ENCODE assay signal across 10 cellular contexts in the genomic region with DNA sequence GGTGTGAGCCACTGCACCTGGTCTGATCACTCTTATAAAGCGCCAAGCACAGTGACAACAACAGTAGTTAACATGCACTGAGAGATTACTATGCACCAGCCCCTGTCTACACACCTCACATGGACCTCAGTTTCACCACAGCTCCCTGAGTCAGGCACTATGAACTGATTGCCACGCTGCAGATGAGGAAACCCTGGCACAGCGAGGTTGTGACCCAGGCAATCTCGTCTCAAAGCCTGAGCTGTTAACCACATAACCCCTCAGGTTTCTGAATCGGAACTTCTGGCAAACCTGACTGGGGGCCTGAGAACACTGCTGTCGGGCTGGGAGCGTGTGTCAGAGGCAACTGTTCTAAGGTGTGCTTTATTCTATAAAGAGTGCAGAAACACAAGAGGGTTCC. TPM values are rescaled to one million over a fixed set of nuclear protein-coding genes. Genes with fewer than 3 reads are reported as not detected.
DNase-seq lines count a peak whose midpoint lies in the region; ATAC-seq and TF ChIP-seq lines count a peak whose summit lies in the region.
"Had no signal": no experiment of that assay in that cellular context is flagged by ENCODE, and none has a peak within 500 bp of the region (broad histone marks: within the 10 kb centered on the region; RNA-seq: fewer than 3 reads in every experiment).

No MANE protein-coding gene starts in this region.

- in situ Hi-C loops in HAP-1 (cut with MboI; ENCODE audit: low sequenced_read_pairs), result no loop called here

- H3K27ac Mint-ChIP-seq in natural killer cell, result peak overlapping the region in 1 of 2 donors; percentile 74

- peaks cover 35 to 39% of the 10 kb centered on the region in 2 donors for H3K4me1 Mint-ChIP-seq in natural killer cell

- H3K4me3 Mint-ChIP-seq in natural killer cell, result peak overlapping the region; percentile 59

- H3K27me3 ChIP-seq in HAP-1 (ENCODE audit: low read depth), result no peaks in the 10 kb centered on the region
- H3K27me3 ChIP-seq in aorta (ENCODE audit: control insufficient read depth in 1 of 2, insufficient read depth in 2 of 2, low read length in 1 of 2), result no peaks in the 10 kb centered on the region

- peaks cover 7% of the 10 kb centered on the region for H3K36me3 ChIP-seq in HAP-1 (replicated peaks)
- no peaks in the 10 kb centered on the region for H3K36me3 ChIP-seq in aorta (ENCODE audit: control insufficient read depth in 1 of 2, insufficient read depth in 2 of 2, low read length in 1 of 2)

- H3K4me3 ChIP-seq in HAP-1 (no peak overlapping the region), aorta (ENCODE audit: low read length in 2 of 2) (no peak overlapping the region)

- H3K9me3 ChIP-seq in HAP-1, result no peaks in the 10 kb centered on the region
- no peaks in the 10 kb centered on the region for H3K9me3 ChIP-seq in aorta (ENCODE audit: control insufficient read depth, low read length)

- intact Hi-C loops in natural killer cell (cut with micrococcal nuclease), result loop anchor here (5.0 kb wide), 1 partner anchor 37 kb away; no protein-coding TSS in a partner anchor
- intact Hi-C loops in aorta (cut with DNase I), result loop anchor here in 1 of 2 donors (5.0 kb wide), 1 partner anchor 33 kb away; no protein-coding TSS in a partner anchor

- TF ChIP-seq CTCF in natural killer cell (IDR thresholded peaks at IDR 0.05), result no peak

- WGBS in aorta, 2 donors, result 26 to 42% methylated on average over 7 of the region's 7 CpGs

- H3K36me3 Mint-ChIP-seq in natural killer cell, result no peaks in the 10 kb centered on the region

- H3K4me1 ChIP-seq in HAP-1 (no peaks in the 10 kb centered on the region; the same call in 1 of the 2 replicates), aorta (ENCODE audit: control insufficient read depth in 1 of 2, insufficient read depth in 2 of 2, low read length in 2 of 2) (no peaks in the 10 kb centered on the region)

- peak; percentile 72 to 86 (median 82) for ATAC-seq in natural killer cell
- ATAC-seq in aorta (ENCODE audit: low FRiP score), result no peak
- ATAC-seq in GM19328 (IDR thresholded peaks at IDR 0.05; ENCODE audit: unreplicated experiment), result no peak

- H3K9me3 Mint-ChIP-seq in natural killer cell, result no peaks in the 10 kb centered on the region

- no peaks in the 10 kb centered on the region for H3K27me3 Mint-ChIP-seq in natural killer cell (ENCODE audit: low read depth in 2 of 2)

- DNase-seq in activated CD4-positive, alpha-beta T cell treated with anti-CD3 and anti-CD28 coated beads for 1 hour, result peak; percentile 16
- DNase-seq in activated CD4-positive, alpha-beta T cell treated with anti-CD3 and anti-CD28 coated beads, Interleukin-2, amount 50 U/mL, for 4 hours, result no peak
- peak; percentile 33 for DNase-seq in activated naive CD4-positive, alpha-beta T cell treated with anti-CD3 and anti-CD28 coated beads, Interleukin-2, amount 50 U/mL, for 16 hours
- peak; percentile 41 for DNase-seq in natural killer cell
- DNase-seq in substantia nigra (lab: John Stamatoyannopoulos, UW), result no peak
- no peak for DNase-seq in HAP-1 (ENCODE audit: low spot score in 2 of 2)
- no peak for DNase-seq in aorta
- DNase-seq: erythroblast, NCI-H2081 treated with DMSO at 0.1 percent for 48 hours had no signal

- H3K27ac ChIP-seq in substantia nigra (ENCODE audit: low read depth, low read length, poor library complexity, severe bottlenecking) (peak overlapping the region; percentile 8), aorta (ENCODE audit: low read depth in 1 of 2, low read length in 2 of 2) (no peak overlapping the region)

RNA-seq across cellular contexts. Expression of gene FSCN1, which starts 38.1 kb away (rescaled TPM):
- 1 to 10 TPM; 3.7 to 6.4 (median 4.8) TPM for total RNA-seq in natural killer cell
- 10 to 100 TPM; 35.1 to 59.4 TPM for total RNA-seq in aorta
- polyA plus RNA-seq in aorta, result 10 to 100 TPM in 1 of 2 donors, 1 to 10 TPM in 1; 9.0 to 16.7 TPM

Comparison
In these comparisons a context has a peak if more than half of its experiments do, and no peak if none do; other contexts are left out.
1. DNase-seq: peak in activated CD4-positive, alpha-beta T cell treated with anti-CD3 and anti-CD28 coated beads for 1 hour (single experiment), activated naive CD4-positive, alpha-beta T cell treated with anti-CD3 and anti-CD28 coated beads, Interleukin-2, amount 50 U/mL, for 16 hours (single experiment) and natural killer cell (single experiment); none in activated CD4-positive, alpha-beta T cell treated with anti-CD3 and anti-CD28 coated beads, Interleukin-2, amount 50 U/mL, for 4 hours (0 of 2), substantia nigra (0 of 49), HAP-1 (0 of 2) and aorta (0 of 2).
2. ATAC-seq: peak in natural killer cell (3 of 3); none in aorta (single experiment) and GM19328 (single experiment).
3. RNA of gene FSCN1, which starts 38.1 kb away (total RNA-seq): 35.1 to 59.4 TPM in aorta; 3.7 to 6.4 TPM in natural killer cell; every median in the first group is over 4 times any median in the second.